1 cellular context compared by ENCODE assay signal in the genomic region with DNA sequence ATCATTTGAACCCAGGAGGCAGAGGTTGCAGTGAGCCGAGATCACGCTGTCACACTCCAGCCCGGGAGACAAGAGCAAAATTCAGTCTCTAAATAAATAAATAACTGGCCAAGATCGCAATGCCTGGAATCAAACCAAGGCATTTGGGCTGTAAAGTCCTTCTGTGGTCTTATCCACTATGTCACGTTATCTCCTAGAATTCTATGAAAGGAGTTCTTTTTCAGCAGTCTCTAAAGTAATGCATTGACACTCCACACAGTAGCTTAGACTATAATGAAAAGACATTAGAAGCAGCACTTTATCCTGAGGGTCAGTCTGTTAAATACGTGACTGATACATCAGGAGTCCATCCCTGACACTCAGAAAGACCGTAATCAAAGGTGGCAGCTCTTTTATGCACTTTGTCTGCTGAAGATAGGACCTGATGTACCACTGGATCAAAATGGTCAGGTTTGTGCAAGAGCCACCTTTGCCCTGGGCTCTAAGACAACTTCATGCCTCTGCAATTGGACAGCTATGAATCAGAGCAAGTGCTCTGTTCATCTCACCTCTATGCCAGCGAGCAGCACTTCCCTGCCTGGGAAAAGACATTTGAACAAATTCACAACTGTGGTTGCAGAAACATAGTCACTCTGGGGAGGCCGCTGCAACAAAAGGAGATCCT.
TF ChIP-seq lines count a peak whose summit lies in the region.

No MANE protein-coding gene starts in this region.

TF ChIP-seq in GM23338, 12 proteins besides CTCF, POLR2A, EP300 and RAD21 (continued from another document):
- TF ChIP-seq, protein P1, sequence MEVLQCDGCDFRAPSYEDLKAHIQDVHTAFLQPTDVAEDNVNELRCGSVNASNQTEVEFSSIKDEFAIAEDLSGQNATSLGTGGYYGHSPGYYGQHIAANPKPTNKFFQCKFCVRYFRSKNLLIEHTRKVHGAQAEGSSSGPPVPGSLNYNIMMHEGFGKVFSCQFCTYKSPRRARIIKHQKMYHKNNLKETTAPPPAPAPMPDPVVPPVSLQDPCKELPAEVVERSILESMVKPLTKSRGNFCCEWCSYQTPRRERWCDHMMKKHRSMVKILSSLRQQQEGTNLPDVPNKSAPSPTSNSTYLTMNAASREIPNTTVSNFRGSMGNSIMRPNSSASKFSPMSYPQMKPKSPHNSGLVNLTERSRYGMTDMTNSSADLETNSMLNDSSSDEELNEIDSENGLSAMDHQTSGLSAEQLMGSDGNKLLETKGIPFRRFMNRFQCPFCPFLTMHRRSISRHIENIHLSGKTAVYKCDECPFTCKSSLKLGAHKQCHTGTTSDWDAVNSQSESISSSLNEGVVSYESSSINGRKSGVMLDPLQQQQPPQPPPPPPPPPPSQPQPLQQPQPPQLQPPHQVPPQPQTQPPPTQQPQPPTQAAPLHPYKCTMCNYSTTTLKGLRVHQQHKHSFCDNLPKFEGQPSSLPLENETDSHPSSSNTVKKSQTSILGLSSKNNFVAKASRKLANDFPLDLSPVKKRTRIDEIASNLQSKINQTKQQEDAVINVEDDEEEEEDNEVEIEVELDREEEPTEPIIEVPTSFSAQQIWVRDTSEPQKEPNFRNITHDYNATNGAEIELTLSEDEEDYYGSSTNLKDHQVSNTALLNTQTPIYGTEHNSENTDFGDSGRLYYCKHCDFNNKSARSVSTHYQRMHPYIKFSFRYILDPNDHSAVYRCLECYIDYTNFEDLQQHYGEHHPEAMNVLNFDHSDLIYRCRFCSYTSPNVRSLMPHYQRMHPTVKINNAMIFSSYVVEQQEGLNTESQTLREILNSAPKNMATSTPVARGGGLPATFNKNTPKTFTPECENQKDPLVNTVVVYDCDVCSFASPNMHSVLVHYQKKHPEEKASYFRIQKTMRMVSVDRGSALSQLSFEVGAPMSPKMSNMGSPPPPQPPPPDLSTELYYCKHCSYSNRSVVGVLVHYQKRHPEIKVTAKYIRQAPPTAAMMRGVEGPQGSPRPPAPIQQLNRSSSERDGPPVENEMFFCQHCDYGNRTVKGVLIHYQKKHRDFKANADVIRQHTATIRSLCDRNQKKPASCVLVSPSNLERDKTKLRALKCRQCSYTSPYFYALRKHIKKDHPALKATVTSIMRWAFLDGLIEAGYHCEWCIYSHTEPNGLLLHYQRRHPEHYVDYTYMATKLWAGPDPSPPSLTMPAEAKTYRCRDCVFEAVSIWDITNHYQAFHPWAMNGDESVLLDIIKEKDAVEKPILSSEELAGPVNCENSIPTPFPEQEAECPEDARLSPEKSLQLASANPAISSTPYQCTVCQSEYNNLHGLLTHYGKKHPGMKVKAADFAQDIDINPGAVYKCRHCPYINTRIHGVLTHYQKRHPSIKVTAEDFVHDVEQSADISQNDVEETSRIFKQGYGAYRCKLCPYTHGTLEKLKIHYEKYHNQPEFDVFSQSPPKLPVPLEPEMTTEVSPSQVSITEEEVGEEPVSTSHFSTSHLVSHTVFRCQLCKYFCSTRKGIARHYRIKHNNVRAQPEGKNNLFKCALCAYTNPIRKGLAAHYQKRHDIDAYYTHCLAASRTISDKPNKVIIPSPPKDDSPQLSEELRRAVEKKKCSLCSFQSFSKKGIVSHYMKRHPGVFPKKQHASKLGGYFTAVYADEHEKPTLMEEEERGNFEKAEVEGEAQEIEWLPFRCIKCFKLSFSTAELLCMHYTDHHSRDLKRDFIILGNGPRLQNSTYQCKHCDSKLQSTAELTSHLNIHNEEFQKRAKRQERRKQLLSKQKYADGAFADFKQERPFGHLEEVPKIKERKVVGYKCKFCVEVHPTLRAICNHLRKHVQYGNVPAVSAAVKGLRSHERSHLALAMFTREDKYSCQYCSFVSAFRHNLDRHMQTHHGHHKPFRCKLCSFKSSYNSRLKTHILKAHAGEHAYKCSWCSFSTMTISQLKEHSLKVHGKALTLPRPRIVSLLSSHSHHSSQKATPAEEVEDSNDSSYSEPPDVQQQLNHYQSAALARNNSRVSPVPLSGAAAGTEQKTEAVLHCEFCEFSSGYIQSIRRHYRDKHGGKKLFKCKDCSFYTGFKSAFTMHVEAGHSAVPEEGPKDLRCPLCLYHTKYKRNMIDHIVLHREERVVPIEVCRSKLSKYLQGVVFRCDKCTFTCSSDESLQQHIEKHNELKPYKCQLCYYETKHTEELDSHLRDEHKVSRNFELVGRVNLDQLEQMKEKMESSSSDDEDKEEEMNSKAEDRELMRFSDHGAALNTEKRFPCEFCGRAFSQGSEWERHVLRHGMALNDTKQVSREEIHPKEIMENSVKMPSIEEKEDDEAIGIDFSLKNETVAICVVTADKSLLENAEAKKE (CRISPR knock-in tag; IDR thresholded peaks at IDR 0.05) = no peak
- TF ChIP-seq CREB1 (CRISPR knock-in tag; IDR thresholded peaks at IDR 0.05; ENCODE audit: low read depth) (no peak), ZNF331 (CRISPR knock-in tag; IDR thresholded peaks at IDR 0.05; ENCODE audit: low read depth) (no peak), EZH2phosphoT487 (IDR thresholded peaks at IDR 0.05; ENCODE audit: unreplicated experiment) (no peak), EZH2 (IDR thresholded peaks at IDR 0.05; ENCODE audit: low read depth, unreplicated experiment) (no peak), ETS1 (IDR thresholded peaks at IDR 0.05) (no peak)
